ENCODE assay signal across 28 cellular contexts in the genomic region with DNA sequence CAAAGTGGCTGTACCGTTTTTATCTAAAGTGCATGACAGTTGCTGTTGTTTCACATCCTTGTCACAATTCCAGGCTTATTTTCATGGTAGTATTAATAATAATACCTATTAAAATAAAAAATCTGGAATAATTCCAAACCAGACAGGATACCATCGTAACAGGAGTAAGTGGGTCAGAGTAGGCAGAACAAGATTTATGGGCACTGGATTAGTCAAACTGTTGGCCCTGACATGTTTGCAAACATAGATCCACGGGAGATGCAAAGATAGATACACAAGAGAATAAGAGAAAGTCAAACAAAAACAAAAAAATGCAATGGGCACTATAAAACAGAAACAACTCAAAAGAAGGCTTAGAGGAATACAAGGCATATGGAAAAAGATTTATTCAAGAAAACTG.
"Had no signal": no experiment of that assay in that cellular context is flagged by ENCODE, and none has a peak within 500 bp of the region (broad histone marks: within the 10 kb centered on the region; RNA-seq: fewer than 3 reads in every experiment).

No MANE protein-coding gene starts in this region.

- H3K4me3 ChIP-seq: ascending aorta, breast epithelium, cardiac muscle cell, coronary artery, dorsolateral prefrontal cortex, esophagus squamous epithelium, gastroesophageal sphincter, heart right ventricle, hepatocyte had no signal

- H3K27me3 ChIP-seq: ascending aorta, breast epithelium, cardiac muscle cell, dorsolateral prefrontal cortex, esophagus squamous epithelium, gastroesophageal sphincter, heart right ventricle, hepatocyte had no signal

- H3K79me2 ChIP-seq: hepatocyte had no signal

- H3K27ac ChIP-seq: ascending aorta, breast epithelium, cardiac muscle cell, coronary artery, dorsolateral prefrontal cortex, esophagus squamous epithelium, gastroesophageal sphincter, heart right ventricle, hepatocyte had no signal

- H3K4me2 ChIP-seq: hepatocyte had no signal

- H3K4me1 ChIP-seq: ascending aorta, breast epithelium, esophagus squamous epithelium, gastroesophageal sphincter, heart right ventricle had no signal

- DNase-seq: activated CD4-positive, alpha-beta memory T cell treated with anti-CD3 and anti-CD28 coated beads for 36 hours; activated CD4-positive, alpha-beta T cell treated with anti-CD3 and anti-CD28 coated beads for 36 hours; activated CD4-positive, alpha-beta T cell treated with anti-CD3 and anti-CD28 coated beads, Interleukin-2, amount 10 ng/mL, durations not matched to agents 24 days and 14 days; activated CD4-positive, CD25-positive, alpha-beta regulatory T cell; activated CD4-positive, CD25-positive, alpha-beta regulatory T cell treated with anti-CD3 and anti-CD28 coated beads, Interleukin-2, amount 50 U/mL, for 72 hours; activated CD8-positive, alpha-beta memory T cell treated with anti-CD3 and anti-CD28 coated beads, Interleukin-2, amount 10 ng/mL, durations not matched to agents 7 days and 5 days; activated CD8-positive, alpha-beta memory T cell treated with anti-CD3 and anti-CD28 coated beads, Interleukin-2, amount 50 U/mL, for 4 hours; activated CD8-positive, alpha-beta T cell treated with anti-CD3 and anti-CD28 coated beads, Interleukin-2, amount 10 ng/mL, durations not matched to agents 7 days and 5 days; activated effector memory CD4-positive, alpha-beta T cell treated with anti-CD3 and anti-CD28 coated beads, Interleukin-2, amount 50 U/mL, for 16 hours; activated naive CD4-positive, alpha-beta T cell treated with anti-CD3 and anti-CD28 coated beads, Interleukin-2, amount 10 ng/mL, durations not matched to agents 7 days and 5 days; activated naive CD8-positive, alpha-beta T cell treated with anti-CD3 and anti-CD28 coated beads, Interleukin-2, amount 10 ng/mL, durations not matched to agents 7 days and 5 days; activated T-cell treated with anti-CD3 and anti-CD28 coated beads, Interleukin-2, amount 50 U/mL, for 1 hour; activated T-cell treated with anti-CD3 and anti-CD28 coated beads, Interleukin-2, amount 50 U/mL, for 48 hours; central memory CD4-positive, alpha-beta T cell; cerebellar nuclear complex; dorsolateral prefrontal cortex; effector memory CD4-positive, alpha-beta T cell; endodermal cell; esophagus squamous epithelium; foreskin melanocyte; heart right ventricle; T-helper 2 cell had no signal

- H2AFZ ChIP-seq: hepatocyte had no signal

- H3K36me3 ChIP-seq: ascending aorta, breast epithelium, cardiac muscle cell, esophagus squamous epithelium, gastroesophageal sphincter, heart right ventricle had no signal

- H3K9me3 ChIP-seq: ascending aorta, gastroesophageal sphincter had no signal
